12 cellular contexts compared by ENCODE assay signal in genomic region chr20:22717466-22717865, GRCh38.
DNase-seq lines count a peak whose midpoint lies in the region; ATAC-seq and TF ChIP-seq lines count a peak whose summit lies in the region.
"Had no signal": no experiment of that assay in that cellular context is flagged by ENCODE, and none has a peak within 500 bp of the region (broad histone marks: within the 10 kb centered on the region; RNA-seq: fewer than 3 reads in every experiment).

No MANE protein-coding gene starts in this region.

- H3K9me3 ChIP-seq in adipocyte (ENCODE audit: control insufficient read depth, low read length) (peaks cover 12% of the 10 kb centered on the region), cardiac muscle cell (ENCODE audit: low read depth) (no peaks in the 10 kb centered on the region)

- H3K27me3 Mint-ChIP-seq in activated naive CD4-positive, alpha-beta T cell treated with anti-CD3 and anti-CD28 coated beads, Interleukin-2, amount 10 ng/mL, durations not matched to agents 7 days and 5 days, result no peaks in the 10 kb centered on the region

- ATAC-seq in omental fat pad (ENCODE audit: low FRiP score), result peak; percentile 94
- ATAC-seq in GM18870 (IDR thresholded peaks at IDR 0.05; ENCODE audit: unreplicated experiment), result no peak

- H3K27me3 ChIP-seq in adipocyte (replicated peaks; ENCODE audit: control insufficient read depth, insufficient read depth, low read length), result no peaks in the 10 kb centered on the region
- no peaks in the 10 kb centered on the region for H3K27me3 ChIP-seq in cardiac muscle cell

- TF ChIP-seq CTCF in cardiac muscle cell (IDR thresholded peaks at IDR 0.05; ENCODE audit: low read depth, low read length) (no peak), omental fat pad (IDR thresholded peaks at IDR 0.05) (no peak)

- H3K9ac ChIP-seq in adipocyte (ENCODE audit: low read length), result no peak overlapping the region

- H3K36me3 ChIP-seq in adipocyte (ENCODE audit: control insufficient read depth, insufficient read depth, low read length, severe bottlenecking) (no peaks in the 10 kb centered on the region), cardiac muscle cell (no peaks in the 10 kb centered on the region)

- DNase-seq in Daoy (ENCODE audit: low read depth) (peak; percentile 57), adipocyte (ENCODE audit: low read depth) (peak; percentile 46), cardiac muscle cell (ENCODE audit: low read depth in 1 of 2, low spot score in 1 of 2) (peak; percentile 54 to 63), omental fat pad (ENCODE audit: low spot score) (no peak), T-helper 2 cell (no peak), HCEC 1CT (no peak)
- DNase-seq in activated naive CD4-positive, alpha-beta T cell treated with anti-CD3 and anti-CD28 coated beads, Interleukin-2, amount 10 ng/mL, durations not matched to agents 7 days and 5 days, result no peak
- DNase-seq: activated CD4-positive, alpha-beta T cell treated with anti-CD3 and anti-CD28 coated beads, Interleukin-2, amount 50 U/mL, for 4 hours; MM.1S; NCI-H2227 treated with DMSO at 0.1 percent for 48 hours had no signal

- no peak overlapping the region for H3K27ac Mint-ChIP-seq in activated naive CD4-positive, alpha-beta T cell treated with anti-CD3 and anti-CD28 coated beads, Interleukin-2, amount 10 ng/mL, durations not matched to agents 7 days and 5 days
- H3K27ac Mint-ChIP-seq: activated T-helper 2 cell treated with anti-CD3 and anti-CD28 coated beads, Interferon-gamma antibody, Interleukin-2, Interleukin-4, amounts not matched to agents 10 μg/mL and 5 μg/mL and 100 μg/mL, durations not matched to agents 14 hours and 24 hours and 36 hours had no signal

- H3K27ac ChIP-seq in cardiac muscle cell, result no peak overlapping the region

- H3K4me1 ChIP-seq in adipocyte (ENCODE audit: control insufficient read depth, insufficient read depth, low read length) (peaks cover 12% of the 10 kb centered on the region), cardiac muscle cell (ENCODE audit: low read depth) (peaks cover 6% of the 10 kb centered on the region)

- CTCF ChIA-PET in activated naive CD4-positive, alpha-beta T cell treated with anti-CD3 and anti-CD28 coated beads, Interleukin-2, amount 10 ng/mL, durations not matched to agents 7 days and 5 days (lab: Charles Lee), result no interaction called here

- H3K4me3 ChIP-seq in adipocyte (ENCODE audit: low read length) (peak overlapping the region; percentile 21), cardiac muscle cell (no peak overlapping the region)

- no peaks in the 10 kb centered on the region for H3K36me3 Mint-ChIP-seq in activated naive CD4-positive, alpha-beta T cell treated with anti-CD3 and anti-CD28 coated beads, Interleukin-2, amount 10 ng/mL, durations not matched to agents 7 days and 5 days

- no peak overlapping the region for H3K4me3 Mint-ChIP-seq in activated naive CD4-positive, alpha-beta T cell treated with anti-CD3 and anti-CD28 coated beads, Interleukin-2, amount 10 ng/mL, durations not matched to agents 7 days and 5 days

- H3K9me3 Mint-ChIP-seq in activated naive CD4-positive, alpha-beta T cell treated with anti-CD3 and anti-CD28 coated beads, Interleukin-2, amount 10 ng/mL, durations not matched to agents 7 days and 5 days, result no peaks in the 10 kb centered on the region
- H3K9me3 Mint-ChIP-seq: activated T-helper 2 cell treated with anti-CD3 and anti-CD28 coated beads, Interferon-gamma antibody, Interleukin-2, Interleukin-4, amounts not matched to agents 10 μg/mL and 5 μg/mL and 100 μg/mL, durations not matched to agents 14 hours and 24 hours and 36 hours had no signal

- no peaks in the 10 kb centered on the region for H3K4me1 Mint-ChIP-seq in activated naive CD4-positive, alpha-beta T cell treated with anti-CD3 and anti-CD28 coated beads, Interleukin-2, amount 10 ng/mL, durations not matched to agents 7 days and 5 days

Comparison
In these comparisons a context has a peak if more than half of its experiments do, and no peak if none do; other contexts are left out.
1. DNase-seq: peak in Daoy (single experiment), adipocyte (single experiment) and cardiac muscle cell (2 of 2); none in omental fat pad (single experiment), T-helper 2 cell (0 of 5), HCEC 1CT (single experiment) and activated naive CD4-positive, alpha-beta T cell treated with anti-CD3 and anti-CD28 coated beads, Interleukin-2, amount 10 ng/mL, durations not matched to agents 7 days and 5 days (single experiment).